ENCODE assay signal across 12 cellular contexts in genomic region chr9:95409650-95410426, GRCh38.
DNase-seq lines count a peak whose midpoint lies in the region; ATAC-seq and TF ChIP-seq lines count a peak whose summit lies in the region.
"Had no signal": no experiment of that assay in that cellular context is flagged by ENCODE, and none has a peak within 500 bp of the region (broad histone marks: within the 10 kb centered on the region; RNA-seq: fewer than 3 reads in every experiment).

No MANE protein-coding gene starts in this region.

- TF ChIP-seq CTCF in foreskin fibroblast (IDR thresholded peaks at IDR 0.05; ENCODE audit: low read depth, low read length) (no peak), upper lobe of left lung (IDR thresholded peaks at IDR 0.05) (no peak), tibial artery (IDR thresholded peaks at IDR 0.05) (no peak)

- H3K9me3 ChIP-seq in upper lobe of left lung (no peaks in the 10 kb centered on the region), tibial artery (no peaks in the 10 kb centered on the region)
- H3K9me3 ChIP-seq: uterus had no signal

- H3K36me3 ChIP-seq in upper lobe of left lung, result no peaks in the 10 kb centered on the region
- H3K36me3 ChIP-seq in tibial artery, result no peaks in the 10 kb centered on the region
- H3K36me3 ChIP-seq: uterus had no signal

- H3K4me1 Mint-ChIP-seq in activated T-cell treated with anti-CD3 and anti-CD28 coated beads, Interleukin-2, amount 50 U/mL, for 72 hours (ENCODE audit: low read depth), result peaks cover 12% of the 10 kb centered on the region
- H3K4me1 Mint-ChIP-seq in activated T-cell treated with anti-CD3 and anti-CD28 coated beads, Interleukin-2, amount 50 U/mL, for 4 hours (ENCODE audit: low read depth), result no peaks in the 10 kb centered on the region

- no peak for TF ChIP-seq POLR2A in upper lobe of left lung (IDR thresholded peaks at IDR 0.05)

- H3K36me3 Mint-ChIP-seq in activated T-cell treated with anti-CD3 and anti-CD28 coated beads, Interleukin-2, amount 50 U/mL, for 72 hours (ENCODE audit: insufficient read depth in 2 of 2), result no peaks in the 10 kb centered on the region
- H3K36me3 Mint-ChIP-seq in activated T-cell treated with anti-CD3 and anti-CD28 coated beads, Interleukin-2, amount 50 U/mL, for 4 hours (ENCODE audit: insufficient read depth), result no peaks in the 10 kb centered on the region

- peak overlapping the region; percentile 67 for H3K27ac Mint-ChIP-seq in activated T-cell treated with anti-CD3 and anti-CD28 coated beads, Interleukin-2, amount 50 U/mL, for 72 hours

- H3K4me3 ChIP-seq in foreskin fibroblast (ENCODE audit: low read depth in 1 of 2, low read length in 2 of 2) (no peak overlapping the region), upper lobe of left lung (no peak overlapping the region), tibial artery (no peak overlapping the region)
- H3K4me3 ChIP-seq: uterus had no signal

- H3K9me3 Mint-ChIP-seq in activated T-cell treated with anti-CD3 and anti-CD28 coated beads, Interleukin-2, amount 50 U/mL, for 72 hours, result no peaks in the 10 kb centered on the region
- H3K9me3 Mint-ChIP-seq in activated T-cell treated with anti-CD3 and anti-CD28 coated beads, Interleukin-2, amount 50 U/mL, for 4 hours, result no peaks in the 10 kb centered on the region

- intact Hi-C loops in tibial artery (cut with DNase I; ENCODE audit: low total_unique reads), result no loop called here

- no peak for DNase-seq in activated T-cell treated with anti-CD3 and anti-CD28 coated beads, Interleukin-2, amount 50 U/mL, for 72 hours
- DNase-seq in activated T-cell treated with anti-CD3 and anti-CD28 coated beads, Interleukin-2, amount 50 U/mL, for 4 hours, result no peak
- DNase-seq in SIG-M5 (lab: John Stamatoyannopoulos, UW) (peak; percentile 79), foreskin fibroblast (peak; percentile 66 to 83), upper lobe of left lung (peak in 1 of 2 donors; percentile 37), mesenteric fat pad (ENCODE audit: low spot score) (no peak), tibial artery (no peak)
- DNase-seq: C1 segment of cervical spinal cord; RPMI8226; stimulated activated CD4-positive, alpha-beta T cell treated with anti-CD3 and anti-CD28 coated beads, Interleukin-12 subunit alpha, Interleukin-12 subunit beta, amount 100 ng/mL, for 4 hours; uterus had no signal

- H3K27me3 ChIP-seq in upper lobe of left lung (no peaks in the 10 kb centered on the region), tibial artery (peaks cover 0 to 8% of the 10 kb centered on the region in 2 donors)
- H3K27me3 ChIP-seq: uterus had no signal

- H3K27me3 Mint-ChIP-seq in activated T-cell treated with anti-CD3 and anti-CD28 coated beads, Interleukin-2, amount 50 U/mL, for 72 hours (ENCODE audit: low read depth), result peaks cover 13% of the 10 kb centered on the region
- peaks cover 5% of the 10 kb centered on the region for H3K27me3 Mint-ChIP-seq in activated T-cell treated with anti-CD3 and anti-CD28 coated beads, Interleukin-2, amount 50 U/mL, for 4 hours (ENCODE audit: low read depth)

- H3K4me3 Mint-ChIP-seq in activated T-cell treated with anti-CD3 and anti-CD28 coated beads, Interleukin-2, amount 50 U/mL, for 72 hours, result peak overlapping the region in 1 of 2 donors; percentile 7
- H3K4me3 Mint-ChIP-seq in activated T-cell treated with anti-CD3 and anti-CD28 coated beads, Interleukin-2, amount 50 U/mL, for 4 hours, result no peak overlapping the region

- H3K27ac ChIP-seq in upper lobe of left lung (no peak overlapping the region), tibial artery (no peak overlapping the region)
- H3K27ac ChIP-seq: uterus had no signal

- no peak for TF ChIP-seq EP300 in upper lobe of left lung (IDR thresholded peaks at IDR 0.05)

- no peak for ATAC-seq in activated T-cell treated with anti-CD3 and anti-CD28 coated beads, Interleukin-2, amount 50 U/mL, for 72 hours (replicated peaks in 1 of 2)
- no peak for ATAC-seq in activated T-cell treated with anti-CD3 and anti-CD28 coated beads, Interleukin-2, amount 50 U/mL, for 4 hours
- ATAC-seq in upper lobe of left lung (ENCODE audit: low FRiP score in 2 of 2), result peak; percentile 31 to 39
- no peak for ATAC-seq in GM18858 (IDR thresholded peaks at IDR 0.05; ENCODE audit: unreplicated experiment)

- 44 to 55% methylated on average over 6 of the region's 6 CpGs for WGBS in upper lobe of left lung, 2 donors

- H3K4me1 ChIP-seq in upper lobe of left lung (peaks cover 0 to 3% (median 2%) of the 10 kb centered on the region in 4 donors), tibial artery (no peaks in the 10 kb centered on the region)
- H3K4me1 ChIP-seq: uterus had no signal

Comparison
In these comparisons a context has a peak if more than half of its experiments do, and no peak if none do; other contexts are left out.
1. ATAC-seq: peak in upper lobe of left lung (2 of 2); none in activated T-cell treated with anti-CD3 and anti-CD28 coated beads, Interleukin-2, amount 50 U/mL, for 72 hours (0 of 2), activated T-cell treated with anti-CD3 and anti-CD28 coated beads, Interleukin-2, amount 50 U/mL, for 4 hours (0 of 2) and GM18858 (single experiment).
2. DNase-seq: peak in SIG-M5 (single experiment) and foreskin fibroblast (2 of 2); none in activated T-cell treated with anti-CD3 and anti-CD28 coated beads, Interleukin-2, amount 50 U/mL, for 72 hours (0 of 2), activated T-cell treated with anti-CD3 and anti-CD28 coated beads, Interleukin-2, amount 50 U/mL, for 4 hours (single experiment), mesenteric fat pad (single experiment) and tibial artery (0 of 2).